In the genomic region with DNA sequence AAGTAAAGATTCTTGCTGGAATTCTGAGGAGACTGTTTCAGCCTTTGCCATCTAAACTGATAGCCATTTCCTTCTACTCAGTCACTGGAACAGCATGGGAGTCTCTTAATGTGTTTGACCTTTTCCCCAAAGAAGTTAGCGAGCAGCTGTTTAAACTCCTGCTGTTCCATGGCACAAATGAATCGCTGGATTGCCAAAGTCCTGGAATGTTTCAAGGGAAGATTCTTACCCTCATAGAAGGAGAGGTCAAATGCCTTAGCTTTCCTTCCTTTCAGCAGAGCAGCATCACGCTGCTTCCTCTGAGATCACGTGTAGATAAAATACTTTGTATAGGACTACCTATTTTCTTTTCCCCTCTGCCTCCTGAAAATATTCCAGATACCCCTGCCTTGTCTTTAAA, we compare ENCODE assay signal across 8 cellular contexts. TPM values are rescaled to one million over a fixed set of nuclear protein-coding genes. Genes with fewer than 3 reads are reported as not detected.
A peak's percentile ranks its signal among the peaks of the same experiment; 100 is the strongest.
DNase-seq lines count a peak whose midpoint lies in the region; ATAC-seq and TF ChIP-seq lines count a peak whose summit lies in the region.

No MANE protein-coding gene starts in this region.

- CTCF ChIA-PET in GM10248 (lab: Yijun Ruan, JAX): interaction anchor here (2.0 to 2.2 kb wide), 2 partner anchors 9 to 11 kb away, joined by 5 to 18 read pairs; partner anchors contain the start of gene NR2C1

- TF ChIP-seq CTCF in astrocyte of the spinal cord (IDR thresholded peaks at IDR 0.05; ENCODE audit: low read depth, low read length): no peak
- TF ChIP-seq CTCF in GM10248 (IDR thresholded peaks at IDR 0.05; ENCODE audit: control extremely low read depth, extremely low read depth, low read depth, missing control alignments): no peak

- H3K36me3 Mint-ChIP-seq in activated naive CD4-positive, alpha-beta T cell treated with anti-CD3 and anti-CD28 coated beads, Interleukin-2, amount 50 U/mL, for 72 hours: no peaks in the 10 kb centered on the region

- no peak overlapping the region for H3K4me3 ChIP-seq in astrocyte of the spinal cord (ENCODE audit: low read depth, low read length)
- no peak overlapping the region for H3K4me3 ChIP-seq in skeletal muscle cell (ENCODE audit: low read depth, low read length)

- in situ Hi-C loops in astrocyte of the spinal cord (cut with HindIII; ENCODE audit: low sequenced_read_pairs): no loop called here

- POLR2A ChIA-PET in GM10248 (lab: Yijun Ruan, JAX): no interaction called here

- DNase-seq in HCEC 1CT (peak; percentile 90), astrocyte of the spinal cord (ENCODE audit: low read depth, low spot score) (peak; percentile 78), iPS-NIHi7 (ENCODE audit: extremely low spot score) (peak; percentile 14), skeletal muscle cell (ENCODE audit: low read depth) (peak; percentile 74), GM10248 (ENCODE audit: extremely low spot score) (no peak)
- DNase-seq in activated naive CD4-positive, alpha-beta T cell treated with anti-CD3 and anti-CD28 coated beads, Interleukin-2, amount 50 U/mL, for 72 hours (ENCODE audit: low spot score in 2 of 2): no peak

- ATAC-seq in HG03442 (IDR thresholded peaks at IDR 0.05; ENCODE audit: unreplicated experiment): no peak
- ATAC-seq in activated naive CD4-positive, alpha-beta T cell treated with anti-CD3 and anti-CD28 coated beads, Interleukin-2, amount 50 U/mL, for 72 hours: no peak
- ATAC-seq in GM19455 (IDR thresholded peaks at IDR 0.05; ENCODE audit: unreplicated experiment): no peak

- no peaks in the 10 kb centered on the region for H3K9me3 Mint-ChIP-seq in activated naive CD4-positive, alpha-beta T cell treated with anti-CD3 and anti-CD28 coated beads, Interleukin-2, amount 50 U/mL, for 72 hours

- H3K27ac Mint-ChIP-seq in activated naive CD4-positive, alpha-beta T cell treated with anti-CD3 and anti-CD28 coated beads, Interleukin-2, amount 50 U/mL, for 72 hours: no peak overlapping the region

RNA-seq across cellular contexts. Expression of gene NR2C1, which starts 10.5 kb away (rescaled TPM):
- total RNA-seq in activated naive CD4-positive, alpha-beta T cell treated with anti-CD3 and anti-CD28 coated beads, Interleukin-2, amount 50 U/mL, for 72 hours: 10 to 100 TPM; 32.3 to 36.9 TPM

Comparison
In these comparisons a context has a peak if more than half of its experiments do, and no peak if none do; other contexts are left out.
1. DNase-seq: peak in HCEC 1CT (single experiment), astrocyte of the spinal cord (single experiment), iPS-NIHi7 (single experiment) and skeletal muscle cell (single experiment); none in activated naive CD4-positive, alpha-beta T cell treated with anti-CD3 and anti-CD28 coated beads, Interleukin-2, amount 50 U/mL, for 72 hours (0 of 2) and GM10248 (single experiment).